ENCODE assay signal across 8 cellular contexts in genomic region chr5:147483961-147484707, GRCh38. TPM values are rescaled to one million over a fixed set of nuclear protein-coding genes. Genes with fewer than 3 reads are reported as not detected.
DNase-seq lines count a peak whose midpoint lies in the region; ATAC-seq and TF ChIP-seq lines count a peak whose summit lies in the region.

No MANE protein-coding gene starts in this region.

- no peaks in the 10 kb centered on the region for H3K79me2 ChIP-seq in smooth muscle cell (ENCODE audit: low read depth)

- peaks cover 31% of the 10 kb centered on the region for H3F3A ChIP-seq in smooth muscle cell (ENCODE audit: low read depth)

- CTCF ChIA-PET in IMR-90 (lab: Yijun Ruan, JAX): interaction anchor here (0.6 to 0.7 kb wide), 2 partner anchors 19 to 1346 kb away, joined by 3 to 5 read pairs; no protein-coding TSS in a partner anchor

- in situ Hi-C loops in IMR-90 (cut with MboI; ENCODE audit: low sequenced_read_pairs): no loop called here

- DNase-seq in IMR-90 (peak; percentile 96), SK-N-DZ (ENCODE audit: low spot score) (peak; percentile 32), right atrium auricular region (ENCODE audit: low spot score) (peak; percentile 83), smooth muscle cell (lab: John Stamatoyannopoulos, UW; ENCODE audit: unreplicated experiment) (no peak), SIG-M5 (lab: John Stamatoyannopoulos, UW) (no peak)
- no peak for DNase-seq in stimulated activated naive CD8-positive, alpha-beta T cell treated with anti-CD3 and anti-CD28 coated beads, Interleukin-15, Interleukin-2, amounts not matched to agents 100 U/mL and 50 U/mL, for 24 hours
- no peak for DNase-seq in T-helper 2 cell treated with Interferon-gamma antibody and Interleukin-4, amounts not matched to agents 5 μg/mL and 100 μg/mL, for 36 hours (ENCODE audit: low spot score)

- H3K4me2 ChIP-seq in IMR-90 (ENCODE audit: low read depth, low read length): peak overlapping the region; percentile 47; the same call in 1 of the 2 replicates
- peak overlapping the region; percentile 75 for H3K4me2 ChIP-seq in smooth muscle cell

- no peak overlapping the region for H3K27ac Mint-ChIP-seq in T-helper 2 cell treated with Interferon-gamma antibody and Interleukin-4, amounts not matched to agents 5 μg/mL and 100 μg/mL, for 36 hours

- H2BK20ac ChIP-seq in IMR-90 (ENCODE audit: low read depth, low read length): peak overlapping the region; percentile 73; the same call in 1 of the 2 replicates

- POLR2A ChIA-PET in IMR-90 (lab: Charles Lee; ENCODE audit: unreplicated experiment): no interaction called here

- H2AK9ac ChIP-seq in IMR-90 (replicated peaks; ENCODE audit: low read depth, low read length, poor library complexity): no peak overlapping the region

- H3K36me3 Mint-ChIP-seq in T-helper 2 cell treated with Interferon-gamma antibody and Interleukin-4, amounts not matched to agents 5 μg/mL and 100 μg/mL, for 36 hours (ENCODE audit: low read depth): no peaks in the 10 kb centered on the region

- H2BK15ac ChIP-seq in IMR-90 (ENCODE audit: low read depth, low read length): peak overlapping the region; percentile 31; the same call in 1 of the 3 replicates

- dilution Hi-C loops in IMR-90 (cut with HindIII; ENCODE audit: low sequenced_read_pairs, unreplicated experiment): no loop called here

- peak; percentile 21; the same call in 1 of the 2 replicates for TF ChIP-seq RAD21 in IMR-90 (IDR thresholded peaks at IDR 0.05; ENCODE audit: low read length)

- H3K14ac ChIP-seq in IMR-90 (replicated peaks; ENCODE audit: low read depth, low read length): 0 out of 2 replicates have a peak overlapping the region, but pooled peaks have one; percentile 30

- H3K27me3 Mint-ChIP-seq in T-helper 2 cell treated with Interferon-gamma antibody and Interleukin-4, amounts not matched to agents 5 μg/mL and 100 μg/mL, for 36 hours (ENCODE audit: low read depth): peaks cover 4% of the 10 kb centered on the region

- H3K9ac ChIP-seq in IMR-90 (ENCODE audit: low read depth, low read length): no peak overlapping the region
- peak overlapping the region; percentile 96 for H3K9ac ChIP-seq in smooth muscle cell (ENCODE audit: low read depth)

- H3K18ac ChIP-seq in IMR-90 (ENCODE audit: low read depth, low read length): peak overlapping the region; percentile 73

- H3K27ac ChIP-seq in IMR-90 (ENCODE audit: insufficient read depth, low read length): peak overlapping the region; percentile 50; the same call in 1 of the 2 replicates
- H3K27ac ChIP-seq in right atrium auricular region: peak overlapping the region; percentile 72 to 86
- H3K27ac ChIP-seq in smooth muscle cell (ENCODE audit: low read depth): peak overlapping the region; percentile 99

- H4K91ac ChIP-seq in IMR-90 (ENCODE audit: insufficient read depth, low read depth, low read length): peak overlapping the region; percentile 34; the same call in 1 of the 2 replicates

- no peak overlapping the region for H3K4me3 Mint-ChIP-seq in T-helper 2 cell treated with Interferon-gamma antibody and Interleukin-4, amounts not matched to agents 5 μg/mL and 100 μg/mL, for 36 hours

- H3K4me1 Mint-ChIP-seq in T-helper 2 cell treated with Interferon-gamma antibody and Interleukin-4, amounts not matched to agents 5 μg/mL and 100 μg/mL, for 36 hours (ENCODE audit: low read depth): no peaks in the 10 kb centered on the region

- intact Hi-C loops in IMR-90 (cut with micrococcal nuclease): no loop called here

- peaks cover 7% of the 10 kb centered on the region for H3K9me1 ChIP-seq in IMR-90 (ENCODE audit: insufficient read depth, low read length)

- TF ChIP-seq CTCF in IMR-90 (conservative IDR thresholded peaks at IDR 0.05; ENCODE audit: low read depth, low read length) (no peak), right atrium auricular region (IDR thresholded peaks at IDR 0.05) (no peak), smooth muscle cell (IDR thresholded peaks at IDR 0.05; ENCODE audit: borderline replicate concordance, insufficient read depth, poor library complexity, severe bottlenecking) (no peak)

- H3K9me3 ChIP-seq in IMR-90 (ENCODE audit: control insufficient read depth, insufficient read depth, low read length): no peaks in the 10 kb centered on the region
- H3K9me3 ChIP-seq in right atrium auricular region: peaks cover 0 to 7% of the 10 kb centered on the region in 2 donors
- H3K9me3 ChIP-seq in smooth muscle cell (replicated peaks; ENCODE audit: low read depth): no peaks in the 10 kb centered on the region

- no peak overlapping the region for H3K4me3 ChIP-seq in IMR-90 (ENCODE audit: insufficient read depth, low read depth, low read length)
- H3K4me3 ChIP-seq in right atrium auricular region: no peak overlapping the region
- H3K4me3 ChIP-seq in smooth muscle cell: peak overlapping the region; percentile 17

- peak overlapping the region; percentile 64; the same call in 1 of the 2 replicates for H3K23ac ChIP-seq in IMR-90 (ENCODE audit: low read depth, low read length)

- peaks cover 16% of the 10 kb centered on the region for H3K4me1 ChIP-seq in IMR-90 (ENCODE audit: control insufficient read depth, insufficient read depth, low read length)
- H3K4me1 ChIP-seq in right atrium auricular region: peaks cover 0 to 50% of the 10 kb centered on the region in 2 donors
- peaks cover 37% of the 10 kb centered on the region for H3K4me1 ChIP-seq in smooth muscle cell (ENCODE audit: low read depth)

- peaks cover 37 to 52% of the 10 kb centered on the region in 2 experiments; a peak in 3 of 4 replicates for H3K79me1 ChIP-seq in IMR-90 (ENCODE audit: low read depth in 1 of 2, low read length in 2 of 2)

- no peaks in the 10 kb centered on the region for H3K9me3 Mint-ChIP-seq in T-helper 2 cell treated with Interferon-gamma antibody and Interleukin-4, amounts not matched to agents 5 μg/mL and 100 μg/mL, for 36 hours

- peak overlapping the region in 1 of 2 experiments; percentile 49; a peak in 1 of 4 replicates for H4K8ac ChIP-seq in IMR-90 (ENCODE audit: low read depth in 2 of 2, low read length in 2 of 2)

- H3K56ac ChIP-seq in IMR-90 (ENCODE audit: extremely low read depth, insufficient read depth, low read length): no peak overlapping the region

- peak overlapping the region; percentile 25 for H2BK5ac ChIP-seq in IMR-90 (ENCODE audit: low read depth, low read length, poor library complexity, severe bottlenecking)

- H4K5ac ChIP-seq in IMR-90 (ENCODE audit: low read depth, low read length): peak overlapping the region; percentile 60; the same call in 1 of the 2 replicates

- H4K20me1 ChIP-seq in IMR-90 (ENCODE audit: insufficient read depth, low read length): 0 out of 2 replicates have a peak, but pooled peaks cover 4% of the 10 kb centered on the region
- H4K20me1 ChIP-seq in smooth muscle cell (ENCODE audit: low read depth): peaks cover under 1% of the 10 kb centered on the region

- H2BK120ac ChIP-seq in IMR-90 (ENCODE audit: low read depth, low read length): peak overlapping the region; percentile 63

- no TSS peak for BruUV-seq in IMR-90 (replicated peaks; lab: Mats Ljungman, UMichigan)

- no peak overlapping the region for H2AFZ ChIP-seq in IMR-90 (replicated peaks; ENCODE audit: low read length, poor library complexity)
- no peak overlapping the region for H2AFZ ChIP-seq in smooth muscle cell (ENCODE audit: low read depth)

- peak overlapping the region; percentile 73 for H3K4ac ChIP-seq in IMR-90 (ENCODE audit: low read depth, low read length)

- peak; percentile 46 for ATAC-seq in IMR-90 (ENCODE audit: low read depth)
- no peak for ATAC-seq in HG03520 (IDR thresholded peaks at IDR 0.05; ENCODE audit: unreplicated experiment)
- ATAC-seq in stimulated activated naive CD8-positive, alpha-beta T cell treated with anti-CD3 and anti-CD28 coated beads, Interleukin-15, Interleukin-2, amounts not matched to agents 100 U/mL and 50 U/mL, for 24 hours: no peak

- H3K36me3 ChIP-seq in IMR-90 (ENCODE audit: control insufficient read depth, insufficient read depth, low read length) (no peaks in the 10 kb centered on the region), right atrium auricular region (no peaks in the 10 kb centered on the region), smooth muscle cell (ENCODE audit: low read depth) (no peaks in the 10 kb centered on the region)

- TF ChIP-seq POLR2A in IMR-90 (IDR thresholded peaks at IDR 0.05; ENCODE audit: low read depth, low read length): peak; percentile 37; the same call in 1 of the 2 replicates

- 22% methylated on average over 2 of the region's 5 CpGs; no CpG with 5 or more reads in 1 of the 2 experiments for WGBS in IMR-90 (ENCODE audit: extremely low coverage in 2 of 2, insufficient read length in 1 of 2), 2 experiments
- WGBS in smooth muscle cell (ENCODE audit: low lambda C conversion rate): 30% methylated on average over 5 of the region's 5 CpGs

- H2AK5ac ChIP-seq in IMR-90 (ENCODE audit: low read depth, low read length): peak overlapping the region; percentile 59; the same call in 1 of the 2 replicates

- no peaks in the 10 kb centered on the region for H3K27me3 ChIP-seq in IMR-90 (ENCODE audit: control insufficient read depth, insufficient read depth, low read length)
- H3K27me3 ChIP-seq in right atrium auricular region: no peaks in the 10 kb centered on the region
- H3K27me3 ChIP-seq in smooth muscle cell (ENCODE audit: low read depth): no peaks in the 10 kb centered on the region

TF ChIP-seq in IMR-90, 13 proteins besides CTCF, POLR2A, EP300 and RAD21 (continues in another document):
- TF ChIP-seq FOS (IDR thresholded peaks at IDR 0.05; ENCODE audit: low read depth, low read length) (peak; percentile 47; the same call in 1 of the 2 replicates), MXI1 (IDR thresholded peaks at IDR 0.05; ENCODE audit: borderline replicate concordance, low read depth, low read length) (no peak), BHLHE40 (IDR thresholded peaks at IDR 0.05; ENCODE audit: low read depth, low read length) (no peak), ELK1 (IDR thresholded peaks at IDR 0.05; ENCODE audit: borderline replicate concordance, low read depth, low read length) (no peak)

RNA-seq across cellular contexts. Expression of gene DPYSL3, which starts 25.7 kb away (rescaled TPM):
- total RNA-seq in IMR-90 (2012; rRNA removed): 46.1 and 50.2 TPM in 2 replicates
- polyA plus RNA-seq in IMR-90 (2012; rRNA removed): 60.9 and 66.4 TPM in 2 replicates
- 31.1 and 32.6 TPM in 2 replicates for polyA plus RNA-seq in IMR-90 (2012; cell fraction: cytosol; rRNA removed)
- polyA plus RNA-seq in IMR-90 (2012; cell fraction: nucleus; rRNA removed; ENCODE audit: low replicate concordance): 34.6 and 103 TPM in 2 replicates
- polyA plus RNA-seq in SK-N-DZ (2014; cell fraction: cytosol; rRNA removed): 18.9 and 19.3 TPM in 2 replicates
- polyA plus RNA-seq in SK-N-DZ (2014; cell fraction: nucleus; rRNA removed): 15.7 and 21.6 TPM in 2 replicates
- 10 to 100 TPM; 45.3 to 56.2 TPM for total RNA-seq in right atrium auricular region
- 121 and 124 TPM in 2 replicates for total RNA-seq in smooth muscle cell
- 63.8 and 65.5 TPM in 2 replicates for polyA plus RNA-seq in smooth muscle cell

Comparison
In these comparisons a context has a peak if more than half of its experiments do, and no peak if none do; other contexts are left out.
1. DNase-seq: peak in IMR-90 (single experiment), SK-N-DZ (single experiment) and right atrium auricular region (single experiment); none in smooth muscle cell (single experiment), stimulated activated naive CD8-positive, alpha-beta T cell treated with anti-CD3 and anti-CD28 coated beads, Interleukin-15, Interleukin-2, amounts not matched to agents 100 U/mL and 50 U/mL, for 24 hours (single experiment), SIG-M5 (single experiment) and T-helper 2 cell treated with Interferon-gamma antibody and Interleukin-4, amounts not matched to agents 5 μg/mL and 100 μg/mL, for 36 hours (single experiment).
2. Peak in every context shown above with its lines, with median percentiles within 50 percentile points of each other: H3K27ac ChIP-seq.